ENCODE assay signal across 1 cellular context in the genomic region with DNA sequence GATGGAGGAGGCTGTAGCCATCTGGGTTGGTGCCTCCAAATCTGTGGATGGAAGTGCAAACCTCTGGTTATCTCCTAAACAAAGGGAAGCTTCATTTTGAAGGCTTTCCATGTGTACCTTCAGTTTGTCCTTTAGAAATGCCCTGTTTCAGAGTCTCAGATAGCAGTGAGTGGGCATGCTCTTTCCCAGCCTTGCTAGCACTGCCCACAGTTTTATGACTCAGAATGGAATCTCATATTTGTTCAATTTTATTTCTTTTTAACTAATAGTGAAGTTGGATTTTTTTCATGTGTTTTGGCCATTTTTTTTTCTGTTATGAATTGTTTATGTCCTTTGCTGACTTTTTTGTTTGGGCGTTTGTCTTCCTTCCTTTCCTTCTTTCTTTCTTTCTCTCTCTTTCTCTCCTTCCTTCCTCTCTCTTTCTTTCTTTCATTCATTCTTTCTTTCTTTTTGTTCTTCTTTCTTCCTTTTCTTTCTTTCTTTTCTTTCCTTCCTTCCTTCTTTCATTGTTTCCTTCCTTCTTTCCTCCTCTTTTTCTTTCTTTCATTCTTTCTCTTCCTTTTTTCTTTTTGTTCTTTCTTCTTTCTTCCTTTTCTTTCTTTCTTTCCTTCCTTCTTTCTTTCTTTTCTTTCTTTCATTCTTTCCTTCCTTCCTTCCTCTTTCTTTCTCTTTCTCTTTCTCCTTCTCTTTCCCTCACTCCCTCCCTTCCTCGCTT.
TF ChIP-seq lines count a peak whose summit lies in the region.

No MANE protein-coding gene starts in this region.

TF ChIP-seq in HepG2, 621 proteins besides CTCF, POLR2A, EP300 and RAD21 (continued from another document):
- TF ChIP-seq, protein P1, sequence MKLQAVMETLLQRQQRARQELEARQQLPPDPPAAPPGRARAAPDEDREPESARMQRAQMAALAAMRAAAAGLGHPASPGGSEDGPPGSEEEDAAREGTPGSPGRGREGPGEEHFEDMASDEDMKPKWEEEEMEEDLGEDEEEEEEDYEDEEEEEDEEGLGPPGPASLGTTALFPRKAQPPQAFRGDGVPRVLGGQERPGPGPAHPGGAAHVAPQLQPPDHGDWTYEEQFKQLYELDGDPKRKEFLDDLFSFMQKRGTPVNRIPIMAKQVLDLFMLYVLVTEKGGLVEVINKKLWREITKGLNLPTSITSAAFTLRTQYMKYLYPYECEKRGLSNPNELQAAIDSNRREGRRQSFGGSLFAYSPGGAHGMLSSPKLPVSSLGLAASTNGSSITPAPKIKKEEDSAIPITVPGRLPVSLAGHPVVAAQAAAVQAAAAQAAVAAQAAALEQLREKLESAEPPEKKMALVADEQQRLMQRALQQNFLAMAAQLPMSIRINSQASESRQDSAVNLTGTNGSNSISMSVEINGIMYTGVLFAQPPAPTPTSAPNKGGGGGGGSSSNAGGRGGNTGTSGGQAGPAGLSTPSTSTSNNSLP (IDR thresholded peaks at IDR 0.05; ENCODE audit: low read depth, low read length), result no peak
- TF ChIP-seq ZNF567 (CRISPR knock-in tag; IDR thresholded peaks at IDR 0.05; ENCODE audit: borderline replicate concordance) (no peak), MAFG (CRISPR knock-in tag; IDR thresholded peaks at IDR 0.05) (no peak), PITX1 (CRISPR knock-in tag; IDR thresholded peaks at IDR 0.05) (no peak), ZFP41 (CRISPR knock-in tag; IDR thresholded peaks at IDR 0.05; ENCODE audit: borderline replicate concordance) (no peak), ZNF562 (CRISPR knock-in tag; IDR thresholded peaks at IDR 0.05; ENCODE audit: borderline replicate concordance) (no peak), TOPORS (CRISPR knock-in tag; IDR thresholded peaks at IDR 0.05) (no peak), IKZF4 (CRISPR knock-in tag; IDR thresholded peaks at IDR 0.05; ENCODE audit: borderline replicate concordance, low read depth, not compliant biosample characterization) (no peak), ZNF232 (CRISPR knock-in tag; IDR thresholded peaks at IDR 0.05; ENCODE audit: borderline replicate concordance) (no peak), RFXANK (CRISPR knock-in tag; IDR thresholded peaks at IDR 0.05) (no peak), ZNF234 (CRISPR knock-in tag; conservative IDR thresholded peaks at IDR 0.05) (no peak), HDAC6 (IDR thresholded peaks at IDR 0.05; ENCODE audit: low read depth, low read length) (no peak), TRIM24 (CRISPR knock-in tag; IDR thresholded peaks at IDR 0.05) (no peak)
- TF ChIP-seq, protein P2, sequence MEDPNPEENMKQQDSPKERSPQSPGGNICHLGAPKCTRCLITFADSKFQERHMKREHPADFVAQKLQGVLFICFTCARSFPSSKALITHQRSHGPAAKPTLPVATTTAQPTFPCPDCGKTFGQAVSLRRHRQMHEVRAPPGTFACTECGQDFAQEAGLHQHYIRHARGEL (CRISPR knock-in tag; IDR thresholded peaks at IDR 0.05), result no peak
- TF ChIP-seq, protein P3, sequence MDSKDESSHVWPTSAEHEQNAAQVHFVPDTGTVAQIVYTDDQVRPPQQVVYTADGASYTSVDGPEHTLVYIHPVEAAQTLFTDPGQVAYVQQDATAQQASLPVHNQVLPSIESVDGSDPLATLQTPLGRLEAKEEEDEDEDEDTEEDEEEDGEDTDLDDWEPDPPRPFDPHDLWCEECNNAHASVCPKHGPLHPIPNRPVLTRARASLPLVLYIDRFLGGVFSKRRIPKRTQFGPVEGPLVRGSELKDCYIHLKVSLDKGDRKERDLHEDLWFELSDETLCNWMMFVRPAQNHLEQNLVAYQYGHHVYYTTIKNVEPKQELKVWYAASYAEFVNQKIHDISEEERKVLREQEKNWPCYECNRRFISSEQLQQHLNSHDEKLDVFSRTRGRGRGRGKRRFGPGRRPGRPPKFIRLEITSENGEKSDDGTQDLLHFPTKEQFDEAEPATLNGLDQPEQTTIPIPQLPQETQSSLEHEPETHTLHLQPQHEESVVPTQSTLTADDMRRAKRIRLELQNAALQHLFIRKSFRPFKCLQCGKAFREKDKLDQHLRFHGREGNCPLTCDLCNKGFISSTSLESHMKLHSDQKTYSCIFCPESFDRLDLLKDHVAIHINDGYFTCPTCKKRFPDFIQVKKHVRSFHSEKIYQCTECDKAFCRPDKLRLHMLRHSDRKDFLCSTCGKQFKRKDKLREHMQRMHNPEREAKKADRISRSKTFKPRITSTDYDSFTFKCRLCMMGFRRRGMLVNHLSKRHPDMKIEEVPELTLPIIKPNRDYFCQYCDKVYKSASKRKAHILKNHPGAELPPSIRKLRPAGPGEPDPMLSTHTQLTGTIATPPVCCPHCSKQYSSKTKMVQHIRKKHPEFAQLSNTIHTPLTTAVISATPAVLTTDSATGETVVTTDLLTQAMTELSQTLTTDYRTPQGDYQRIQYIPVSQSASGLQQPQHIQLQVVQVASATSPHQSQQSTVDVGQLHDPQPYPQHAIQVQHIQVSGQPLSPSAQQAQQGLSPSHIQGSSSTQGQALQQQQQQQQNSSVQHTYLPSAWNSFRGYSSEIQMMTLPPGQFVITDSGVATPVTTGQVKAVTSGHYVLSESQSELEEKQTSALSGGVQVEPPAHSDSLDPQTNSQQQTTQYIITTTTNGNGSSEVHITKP (CRISPR knock-in tag; IDR thresholded peaks at IDR 0.05; ENCODE audit: low read depth), result no peak
- TF ChIP-seq, protein P4, sequence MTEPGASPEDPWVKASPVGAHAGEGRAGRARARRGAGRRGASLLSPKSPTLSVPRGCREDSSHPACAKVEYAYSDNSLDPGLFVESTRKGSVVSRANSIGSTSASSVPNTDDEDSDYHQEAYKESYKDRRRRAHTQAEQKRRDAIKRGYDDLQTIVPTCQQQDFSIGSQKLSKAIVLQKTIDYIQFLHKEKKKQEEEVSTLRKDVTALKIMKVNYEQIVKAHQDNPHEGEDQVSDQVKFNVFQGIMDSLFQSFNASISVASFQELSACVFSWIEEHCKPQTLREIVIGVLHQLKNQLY (CRISPR knock-in tag; IDR thresholded peaks at IDR 0.05), result no peak
- TF ChIP-seq, protein P5, sequence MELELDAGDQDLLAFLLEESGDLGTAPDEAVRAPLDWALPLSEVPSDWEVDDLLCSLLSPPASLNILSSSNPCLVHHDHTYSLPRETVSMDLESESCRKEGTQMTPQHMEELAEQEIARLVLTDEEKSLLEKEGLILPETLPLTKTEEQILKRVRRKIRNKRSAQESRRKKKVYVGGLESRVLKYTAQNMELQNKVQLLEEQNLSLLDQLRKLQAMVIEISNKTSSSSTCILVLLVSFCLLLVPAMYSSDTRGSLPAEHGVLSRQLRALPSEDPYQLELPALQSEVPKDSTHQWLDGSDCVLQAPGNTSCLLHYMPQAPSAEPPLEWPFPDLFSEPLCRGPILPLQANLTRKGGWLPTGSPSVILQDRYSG (CRISPR knock-in tag; IDR thresholded peaks at IDR 0.05), result no peak
